In the genomic region with DNA sequence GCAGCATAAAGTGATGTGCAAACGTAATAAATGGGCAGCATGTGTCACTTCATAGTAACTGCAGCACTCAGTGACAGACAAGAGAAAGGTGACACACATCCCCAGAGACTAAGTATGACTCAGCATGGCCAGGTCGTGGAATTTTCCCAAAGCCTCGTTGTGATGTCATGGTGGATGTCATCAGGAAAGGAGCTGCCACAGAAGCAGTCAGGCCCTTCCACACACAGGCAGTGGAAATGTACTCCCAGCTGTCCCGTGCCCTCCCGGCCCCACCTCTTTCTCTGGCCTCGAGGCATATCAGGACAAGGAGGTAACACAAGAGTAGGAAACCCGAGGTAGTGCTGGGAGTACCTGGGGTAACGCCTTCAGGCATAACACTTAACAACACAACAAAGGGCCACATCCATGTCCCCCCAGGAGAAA, we compare ENCODE assay signal across 9 cellular contexts. TPM values are rescaled to one million over a fixed set of nuclear protein-coding genes. Genes with fewer than 3 reads are reported as not detected.
DNase-seq lines count a peak whose midpoint lies in the region; ATAC-seq and TF ChIP-seq lines count a peak whose summit lies in the region.
"Had no signal": no experiment of that assay in that cellular context is flagged by ENCODE, and none has a peak within 500 bp of the region (broad histone marks: within the 10 kb centered on the region; RNA-seq: fewer than 3 reads in every experiment).

No MANE protein-coding gene starts in this region.

- no peaks in the 10 kb centered on the region for H3K27me3 ChIP-seq in CD4-positive, alpha-beta T cell (ENCODE audit: control insufficient read depth, insufficient read depth, low read length)

- peak overlapping the region; percentile 36 for H3K4me3 Mint-ChIP-seq in glutamatergic neuron (ENCODE audit: unreplicated experiment)
- no peak overlapping the region for H3K4me3 Mint-ChIP-seq in CD4-positive, alpha-beta T cell

- intact Hi-C loops in CD4-positive, alpha-beta T cell (cut with DNase I, micrococcal nuclease), result loop anchor here in 1 of 2 experiments (10.0 kb wide), 1 partner anchor 405 kb away; a partner anchor contains a TSS

- TF ChIP-seq CTCF in glutamatergic neuron (IDR thresholded peaks at IDR 0.05; ENCODE audit: partially characterized antibody, unreplicated experiment), result no peak
- TF ChIP-seq CTCF in CD4-positive, alpha-beta T cell (IDR thresholded peaks at IDR 0.05), result no peak

- ATAC-seq in CD4-positive, alpha-beta T cell (ENCODE audit: poor library complexity), result no peak

- no peaks in the 10 kb centered on the region for H3K9me3 ChIP-seq in CD4-positive, alpha-beta T cell (ENCODE audit: control insufficient read depth, low read length)
- H3K9me3 ChIP-seq: neutrophil had no signal

- peak; percentile 68 for DNase-seq in activated effector memory CD4-positive, alpha-beta T cell treated with anti-CD3 and anti-CD28 coated beads, Interleukin-2, amount 50 U/mL, for 16 hours
- DNase-seq in activated effector memory CD4-positive, alpha-beta T cell treated with Interleukin-2 at 50 U/mL for 16 hours, result no peak
- DNase-seq in SW 1271 (lab: John Stamatoyannopoulos, UW), result peak; percentile 87 to 92
- peak; percentile 56 for DNase-seq in glutamatergic neuron
- DNase-seq in stimulated activated CD4-positive, alpha-beta T cell treated with anti-CD3 and anti-CD28 coated beads, Interleukin-4, amount 100 ng/mL, for 1 hour, result peak; percentile 10
- DNase-seq in stimulated activated naive CD4-positive, alpha-beta T cell (lab: John Stamatoyannopoulos, UW), result no peak
- no peak for DNase-seq in CD4-positive, alpha-beta T cell
- DNase-seq in ureter (ENCODE audit: low spot score), result no peak

- peaks cover 7% of the 10 kb centered on the region for H3K27me3 Mint-ChIP-seq in glutamatergic neuron (ENCODE audit: unreplicated experiment)
- no peaks in the 10 kb centered on the region for H3K27me3 Mint-ChIP-seq in CD4-positive, alpha-beta T cell

- CTCF ChIA-PET in CD4-positive, alpha-beta T cell (lab: Charles Lee), result interaction anchor here (0.6 kb wide), 1 partner anchor 43 kb away, joined by 4 read pairs; no protein-coding TSS in a partner anchor

- no peaks in the 10 kb centered on the region for H3K36me3 Mint-ChIP-seq in glutamatergic neuron (ENCODE audit: unreplicated experiment)
- no peaks in the 10 kb centered on the region for H3K36me3 Mint-ChIP-seq in CD4-positive, alpha-beta T cell (ENCODE audit: low read depth)

- H3K4me1 Mint-ChIP-seq in glutamatergic neuron (ENCODE audit: low read depth, unreplicated experiment), result peaks cover 26% of the 10 kb centered on the region
- H3K4me1 Mint-ChIP-seq in CD4-positive, alpha-beta T cell (ENCODE audit: low read depth), result peaks cover under 1% of the 10 kb centered on the region

- no peak overlapping the region for H3K27ac ChIP-seq in CD4-positive, alpha-beta T cell (ENCODE audit: low read depth, low read length)
- H3K27ac ChIP-seq: neutrophil had no signal

- peaks cover 14% of the 10 kb centered on the region for H3K9me3 Mint-ChIP-seq in glutamatergic neuron (ENCODE audit: unreplicated experiment)
- H3K9me3 Mint-ChIP-seq in CD4-positive, alpha-beta T cell, result no peaks in the 10 kb centered on the region

- POLR2A ChIA-PET in CD4-positive, alpha-beta T cell (lab: Charles Lee), result interaction anchor here (2.7 kb wide), 1 partner anchor 8 kb away, joined by 7 read pairs; a partner anchor contains a TSS

- peak overlapping the region; percentile 87 for H3K27ac Mint-ChIP-seq in glutamatergic neuron (ENCODE audit: unreplicated experiment)
- no peak overlapping the region for H3K27ac Mint-ChIP-seq in CD4-positive, alpha-beta T cell

RNA-seq across cellular contexts. Expression of a gene that starts 8.1 kb away (rescaled TPM):
- total RNA-seq in glutamatergic neuron (ENCODE audit: unreplicated experiment) (47.4 TPM), ureter (12.7 TPM)
- total RNA-seq in CD4-positive, alpha-beta T cell, result 1 to 10 TPM; 5.1 to 7.1 TPM

RNA-seq across cellular contexts. Expression of a gene that starts 25.0 kb away (rescaled TPM):
- total RNA-seq in glutamatergic neuron (ENCODE audit: unreplicated experiment) (not detected), ureter (not detected)
- not detected for total RNA-seq in CD4-positive, alpha-beta T cell

Comparison
In these comparisons a context has a peak if more than half of its experiments do, and no peak if none do; other contexts are left out.
1. DNase-seq: peak in activated effector memory CD4-positive, alpha-beta T cell treated with anti-CD3 and anti-CD28 coated beads, Interleukin-2, amount 50 U/mL, for 16 hours (single experiment), SW 1271 (2 of 2), glutamatergic neuron (single experiment) and stimulated activated CD4-positive, alpha-beta T cell treated with anti-CD3 and anti-CD28 coated beads, Interleukin-4, amount 100 ng/mL, for 1 hour (single experiment); none in activated effector memory CD4-positive, alpha-beta T cell treated with Interleukin-2 at 50 U/mL for 16 hours (single experiment), stimulated activated naive CD4-positive, alpha-beta T cell (0 of 6), CD4-positive, alpha-beta T cell (0 of 10) and ureter (single experiment).